In the genomic region with DNA sequence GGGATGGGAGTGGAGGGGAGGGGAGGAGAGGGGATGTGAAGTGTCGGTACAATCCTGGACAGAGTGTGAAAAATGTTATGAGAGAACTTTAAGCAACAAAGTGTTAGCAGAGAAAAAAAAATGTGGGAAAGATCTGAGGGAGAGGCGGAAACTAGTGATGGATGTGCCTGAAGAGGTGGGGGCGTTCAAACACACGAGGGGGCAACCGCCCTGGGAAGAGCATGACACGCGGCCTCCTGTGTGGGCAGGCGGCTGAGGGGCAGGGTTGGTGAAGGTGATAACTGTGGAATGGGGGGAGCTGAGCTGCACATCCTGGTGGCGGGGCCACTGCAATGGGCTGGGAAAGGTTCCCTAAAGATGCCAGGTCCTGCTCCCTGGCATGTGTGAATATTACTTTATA, we compare ENCODE assay signal across 22 cellular contexts. TPM values are rescaled to one million over a fixed set of nuclear protein-coding genes. Genes with fewer than 3 reads are reported as not detected.
"Had no signal": no experiment of that assay in that cellular context is flagged by ENCODE, and none has a peak within 500 bp of the region (broad histone marks: within the 10 kb centered on the region; RNA-seq: fewer than 3 reads in every experiment).

No MANE protein-coding gene starts in this region.

- H3K4me3 ChIP-seq: K562, SJCRH30 had no signal

- H3K27ac ChIP-seq: HL-60, KMS-11, RWPE1, SJCRH30 had no signal

- H3K9ac ChIP-seq: KMS-11 had no signal

- H3K9me3 ChIP-seq: SJCRH30 had no signal

- ATAC-seq: K562 had no signal

- H3K4me3 Mint-ChIP-seq: IgD-negative memory B cell had no signal

- H3K27me3 Mint-ChIP-seq: IgD-negative memory B cell had no signal

- H3K4me2 ChIP-seq: KMS-11 had no signal

- H3K36me3 ChIP-seq: SJCRH30 had no signal

- H3K27me3 ChIP-seq: SJCRH30 had no signal

- DNase-seq: Kasumi-1, MM.1S, NCI-H1436, NCI-H187, NCI-H2029, NCI-H2171, NCI-H226, NCI-H446, NCI-H510A, NCI-H524 treated with DMSO at 0.1 percent for 48 hours, NCI-H774, PC-3, SHP77 treated with DMSO at 0.1 percent for 48 hours, SJCRH30, SW 1271 had no signal

- H3K4me1 ChIP-seq: SJCRH30 had no signal

RNA-seq across cellular contexts. Expression of a gene that starts 48.3 kb away (rescaled TPM):
- total RNA-seq: M059J, OCI-LY7, PC-3 had no signal
